14 cellular contexts compared by ENCODE assay signal in the genomic region with DNA sequence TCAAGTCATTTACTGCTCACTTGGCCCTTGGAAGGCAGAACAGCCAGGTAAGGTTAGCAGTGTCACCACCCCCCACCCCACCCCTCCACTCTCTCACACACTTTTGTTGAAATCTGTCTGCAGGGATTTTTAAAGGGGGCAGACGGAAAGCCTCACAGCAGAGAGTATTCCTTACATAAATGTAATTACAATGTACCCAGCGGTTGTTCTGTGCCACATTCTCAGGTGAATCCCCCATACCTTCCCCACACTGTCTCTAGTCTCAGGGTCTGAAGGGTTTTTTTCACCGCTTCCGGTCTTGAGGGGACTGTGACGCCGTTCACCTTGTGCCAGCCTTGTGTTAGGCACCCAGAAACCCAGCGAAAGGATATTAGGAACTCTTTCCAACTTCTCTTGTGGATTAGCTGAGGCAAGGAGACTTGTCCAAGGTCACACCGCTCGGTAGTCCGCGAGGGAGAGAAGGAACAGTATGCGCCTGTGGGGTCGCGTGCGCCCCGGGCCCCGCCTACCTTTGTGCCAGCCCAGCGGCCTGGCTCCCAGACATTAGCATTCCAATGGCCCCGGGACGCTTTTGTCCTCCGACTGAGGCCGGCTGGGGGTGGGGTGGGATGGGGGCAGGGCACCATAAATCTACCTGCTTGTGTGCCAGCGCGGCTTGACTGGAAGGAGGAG. TPM values are rescaled to one million over a fixed set of nuclear protein-coding genes. Genes with fewer than 3 reads are reported as not detected.
"Had no signal": no experiment of that assay in that cellular context is flagged by ENCODE, and none has a peak within 500 bp of the region (broad histone marks: within the 10 kb centered on the region; RNA-seq: fewer than 3 reads in every experiment).

No MANE protein-coding gene starts in this region.

- ATAC-seq: stimulated activated effector memory CD8-positive, alpha-beta T cell treated with anti-CD3 and anti-CD28 coated beads, Interleukin-12 subunit alpha, Interleukin-12 subunit beta, amount 100 ng/mL, for 72 hours had no signal

- H3K36me3 ChIP-seq: cardiac muscle cell, thoracic aorta, upper lobe of right lung had no signal

- DNase-seq: activated T-cell treated with anti-CD3 and anti-CD28 coated beads, Interleukin-2, amount 50 U/mL, for 1 hour; midbrain had no signal

- H3K36me3 Mint-ChIP-seq: activated CD4-positive, alpha-beta memory T cell treated with anti-CD3 and anti-CD28 coated beads for 36 hours; activated CD8-positive, alpha-beta memory T cell treated with anti-CD3 and anti-CD28 coated beads, Interleukin-2, amount 10 ng/mL, durations not matched to agents 7 days and 5 days; stimulated activated effector memory CD8-positive, alpha-beta T cell treated with anti-CD3 and anti-CD28 coated beads, Interleukin-12 subunit alpha, Interleukin-12 subunit beta, amount 100 ng/mL, for 72 hours had no signal

- H3K4me3 ChIP-seq: cardiac muscle cell, lung, thoracic aorta, upper lobe of right lung had no signal

- H3K9me3 Mint-ChIP-seq: activated CD4-positive, alpha-beta memory T cell treated with anti-CD3 and anti-CD28 coated beads for 36 hours; activated naive CD4-positive, alpha-beta T cell treated with anti-CD3 and anti-CD28 coated beads, Interleukin-2, amount 10 ng/mL, durations not matched to agents 7 days and 5 days; activated T-helper 2 cell treated with anti-CD3 and anti-CD28 coated beads, Interferon-gamma antibody, Interleukin-2, Interleukin-4, amounts not matched to agents 10 μg/mL and 5 μg/mL and 100 μg/mL, durations not matched to agents 14 hours and 24 hours and 36 hours; stimulated activated effector memory CD8-positive, alpha-beta T cell treated with anti-CD3 and anti-CD28 coated beads, Interleukin-12 subunit alpha, Interleukin-12 subunit beta, amount 100 ng/mL, for 72 hours had no signal

- H3K4me3 Mint-ChIP-seq: activated CD4-positive, alpha-beta memory T cell treated with anti-CD3 and anti-CD28 coated beads for 36 hours; activated CD8-positive, alpha-beta memory T cell treated with anti-CD3 and anti-CD28 coated beads, Interleukin-2, amount 10 ng/mL, durations not matched to agents 7 days and 5 days; activated naive CD4-positive, alpha-beta T cell treated with anti-CD3 and anti-CD28 coated beads, Interleukin-2, amount 10 ng/mL, durations not matched to agents 7 days and 5 days; stimulated activated effector memory CD8-positive, alpha-beta T cell treated with anti-CD3 and anti-CD28 coated beads, Interleukin-12 subunit alpha, Interleukin-12 subunit beta, amount 100 ng/mL, for 72 hours had no signal

- H3K27ac ChIP-seq: cardiac muscle cell, thoracic aorta, upper lobe of right lung had no signal

- H3K9me3 ChIP-seq: thoracic aorta, upper lobe of right lung had no signal

- H3K27ac Mint-ChIP-seq: activated CD4-positive, alpha-beta memory T cell treated with anti-CD3 and anti-CD28 coated beads for 36 hours; activated CD8-positive, alpha-beta memory T cell treated with anti-CD3 and anti-CD28 coated beads, Interleukin-2, amount 10 ng/mL, durations not matched to agents 7 days and 5 days; activated naive CD4-positive, alpha-beta T cell treated with anti-CD3 and anti-CD28 coated beads, Interleukin-2, amount 10 ng/mL, durations not matched to agents 7 days and 5 days; activated T-helper 2 cell treated with anti-CD3 and anti-CD28 coated beads, Interferon-gamma antibody, Interleukin-2, Interleukin-4, amounts not matched to agents 10 μg/mL and 5 μg/mL and 100 μg/mL, durations not matched to agents 14 hours and 24 hours and 36 hours; stimulated activated effector memory CD8-positive, alpha-beta T cell treated with anti-CD3 and anti-CD28 coated beads, Interleukin-12 subunit alpha, Interleukin-12 subunit beta, amount 100 ng/mL, for 72 hours had no signal

RNA-seq across cellular contexts. Expression of gene NEUROG3, which starts 4.6 kb away (rescaled TPM):
- total RNA-seq: activated CD4-positive, alpha-beta memory T cell treated with anti-CD3 and anti-CD28 coated beads for 36 hours; activated CD8-positive, alpha-beta memory T cell treated with anti-CD3 and anti-CD28 coated beads, Interleukin-2, amount 10 ng/mL, durations not matched to agents 7 days and 5 days; activated T-helper 2 cell treated with anti-CD3 and anti-CD28 coated beads, Interferon-gamma antibody, Interleukin-2, Interleukin-4, amounts not matched to agents 10 μg/mL and 5 μg/mL and 100 μg/mL, durations not matched to agents 14 hours and 24 hours and 36 hours; astrocyte; cardiac muscle cell; dermis microvascular lymphatic vessel endothelial cell; lung; upper lobe of right lung had no signal
- polyA plus RNA-seq: cardiac muscle cell, esophagus had no signal
